ENCODE assay signal across 13 cellular contexts in the genomic region with DNA sequence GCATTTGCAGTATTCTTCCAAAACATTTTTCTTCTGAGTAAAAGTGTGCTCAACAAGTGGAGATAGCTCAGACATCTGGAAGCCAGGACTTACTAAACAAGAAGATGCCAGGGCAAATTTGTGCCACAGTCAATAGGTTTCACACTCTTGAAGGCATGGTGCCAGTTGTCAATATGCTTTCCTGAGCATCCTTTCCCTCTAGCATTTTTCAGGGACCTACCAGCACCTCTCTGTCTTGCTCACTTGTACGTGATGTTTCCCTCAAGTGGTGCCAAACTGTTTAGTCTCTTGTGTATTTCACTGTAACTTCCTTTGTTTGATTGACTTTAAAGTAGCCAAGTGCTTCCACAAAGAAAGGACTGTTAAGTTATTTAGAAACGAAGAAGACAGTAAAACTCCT.
A peak's percentile ranks its signal among the peaks of the same experiment; 100 is the strongest.
DNase-seq lines count a peak whose midpoint lies in the region; ATAC-seq, FAIRE-seq and TF ChIP-seq lines count a peak whose summit lies in the region.
"Had no signal": no experiment of that assay in that cellular context is flagged by ENCODE, and none has a peak within 500 bp of the region (broad histone marks: within the 10 kb centered on the region; RNA-seq: fewer than 3 reads in every experiment).

No MANE protein-coding gene starts in this region.

- no peak overlapping the region for H3K4me2 ChIP-seq in astrocyte (ENCODE audit: low read length)

- intact Hi-C loops in psoas muscle (cut with DNase I) = no loop called here

- DNase-seq in NAMALWA (ENCODE audit: low spot score) (peak; percentile 40), astrocyte (ENCODE audit: low read depth) (no peak), psoas muscle (no peak), NCI-H1694 (lab: John Stamatoyannopoulos, UW) (no peak), GM19238 (ENCODE audit: insufficient read length, low spot score) (no peak)
- DNase-seq: amygdala, GF-D8, islet precursor cell, NCI-H1694 treated with DMSO at 0.1 percent for 48 hours had no signal

- H3K9ac ChIP-seq in astrocyte (ENCODE audit: low read length) = no peak overlapping the region

- FAIRE-seq in astrocyte (lab: Jason Lieb, UNC) = peak; percentile 73

- H3K9me3 ChIP-seq in astrocyte (ENCODE audit: insufficient read depth, low read depth, low read length) = no peaks in the 10 kb centered on the region
- H3K9me3 ChIP-seq in psoas muscle = no peaks in the 10 kb centered on the region
- H3K9me3 ChIP-seq: esophagus muscularis mucosa had no signal

- H2AFZ ChIP-seq in astrocyte (ENCODE audit: low read depth, low read length) = no peak overlapping the region

- H3K27me3 ChIP-seq in astrocyte (ENCODE audit: insufficient read depth, low read length) = no peaks in the 10 kb centered on the region
- H3K27me3 ChIP-seq in psoas muscle (ENCODE audit: insufficient read depth in 3 of 3, low read length in 2 of 3) = no peaks in the 10 kb centered on the region
- H3K27me3 ChIP-seq: esophagus muscularis mucosa had no signal

- H3K36me3 Mint-ChIP-seq in astrocyte (ENCODE audit: low read depth, unreplicated experiment) = no peaks in the 10 kb centered on the region

- H3K27ac ChIP-seq in astrocyte (ENCODE audit: low read depth, low read length) = no peak overlapping the region
- peak overlapping the region; percentile 73 for H3K27ac ChIP-seq in psoas muscle
- H3K27ac ChIP-seq: VCaP had no signal

- TF ChIP-seq CTCF in astrocyte (IDR thresholded peaks at IDR 0.05; ENCODE audit: insufficient read depth, low read depth, low read length) (no peak), psoas muscle (IDR thresholded peaks at IDR 0.05) (no peak)

- H3K36me3 ChIP-seq in astrocyte (ENCODE audit: insufficient read depth, low read length) (no peaks in the 10 kb centered on the region), psoas muscle (ENCODE audit: insufficient read depth in 1 of 2, low read depth in 1 of 2) (no peaks in the 10 kb centered on the region)
- H3K36me3 ChIP-seq: esophagus muscularis mucosa had no signal

- H3K4me1 ChIP-seq in astrocyte (ENCODE audit: insufficient read depth, low read length) = peaks cover 5% of the 10 kb centered on the region
- H3K4me1 ChIP-seq in psoas muscle = peaks cover 82% of the 10 kb centered on the region

- H3K4me1 Mint-ChIP-seq in astrocyte (ENCODE audit: low read depth, unreplicated experiment) = peaks cover 20% of the 10 kb centered on the region

- H3K9me3 Mint-ChIP-seq in astrocyte (ENCODE audit: unreplicated experiment) = no peaks in the 10 kb centered on the region

- H4K20me1 ChIP-seq in astrocyte (ENCODE audit: insufficient read depth, low read length) = no peaks in the 10 kb centered on the region

- no peak overlapping the region for H3K4me3 Mint-ChIP-seq in astrocyte (ENCODE audit: unreplicated experiment)

- H3K27ac Mint-ChIP-seq in astrocyte (ENCODE audit: unreplicated experiment) = no peak overlapping the region

- ATAC-seq in psoas muscle (no peak), HG02610 (IDR thresholded peaks at IDR 0.05; ENCODE audit: unreplicated experiment) (no peak)

- 8 to 9% (median 8%) methylated on average over 2 of the region's 2 CpGs for WGBS in psoas muscle, 3 donors

- H3K79me2 ChIP-seq in astrocyte (ENCODE audit: insufficient read depth, low read length) = no peaks in the 10 kb centered on the region

- no peaks in the 10 kb centered on the region for H3K27me3 Mint-ChIP-seq in astrocyte (ENCODE audit: low read depth, unreplicated experiment)

- H3K4me3 ChIP-seq in GM08714 (ENCODE audit: low read length) (peak overlapping the region; percentile 63), astrocyte (ENCODE audit: insufficient read depth, low read depth, low read length) (no peak overlapping the region), psoas muscle (peak overlapping the region; percentile 42)
- H3K4me3 ChIP-seq: esophagus muscularis mucosa had no signal
